ENCODE assay signal across 1 cellular context in genomic region chr22:42442746-42443145, GRCh38.
TF ChIP-seq lines count a peak whose summit lies in the region.

No MANE protein-coding gene starts in this region.

TF ChIP-seq in K562, 482 proteins besides CTCF, POLR2A, EP300 and RAD21:
- TF ChIP-seq NR2C2 (CRISPR knock-in tag; IDR thresholded peaks at IDR 0.05): no peak
- TF ChIP-seq NR2C2 (tag; IDR thresholded peaks at IDR 0.05): no peak
- TF ChIP-seq NR2F6 (CRISPR knock-in tag; IDR thresholded peaks at IDR 0.05): no peak
- peak; percentile 74 for TF ChIP-seq MAFK (IDR thresholded peaks at IDR 0.05; ENCODE audit: low read length)
- peak; percentile 85 for TF ChIP-seq C11orf30 (IDR thresholded peaks at IDR 0.05; ENCODE audit: low read depth)
- TF ChIP-seq MAFF (IDR thresholded peaks at IDR 0.05; ENCODE audit: low read length): peak; percentile 82
- peak; percentile 64 for TF ChIP-seq MAFG (tag; conservative IDR thresholded peaks at IDR 0.05)
- TF ChIP-seq ZNF316 (IDR thresholded peaks at IDR 0.05): peak; percentile 91
